Comparison of ENCODE assay signal across 1 cellular context in the genomic region with DNA sequence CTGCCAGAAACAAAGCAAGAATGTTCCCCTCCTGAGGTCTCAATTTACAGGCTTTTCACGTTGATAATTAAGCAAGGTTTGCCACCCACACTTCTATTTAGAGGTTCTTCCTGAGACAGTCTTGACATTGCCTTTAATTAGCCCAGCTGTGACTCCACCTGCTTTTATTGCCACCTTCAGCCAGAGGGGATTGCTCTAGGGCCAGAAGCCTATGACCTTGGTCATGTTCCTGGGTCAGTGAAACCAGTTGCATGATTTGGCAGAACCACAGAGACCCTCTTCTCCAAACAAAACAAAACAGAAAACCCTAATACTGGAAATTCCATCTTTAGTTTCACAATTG.
TF ChIP-seq lines count a peak whose summit lies in the region.

No MANE protein-coding gene starts in this region.

TF ChIP-seq in HepG2, 621 proteins besides CTCF, POLR2A, EP300 and RAD21 (continues in another document):
- TF ChIP-seq STAG1 (CRISPR knock-in tag; IDR thresholded peaks at IDR 0.05): no peak
- TF ChIP-seq ZNF629 (CRISPR knock-in tag; conservative IDR thresholded peaks at IDR 0.05): no peak
- no peak for TF ChIP-seq ZNF775 (CRISPR knock-in tag; IDR thresholded peaks at IDR 0.05; ENCODE audit: borderline replicate concordance)
- TF ChIP-seq MIXL1 (CRISPR knock-in tag; IDR thresholded peaks at IDR 0.05): no peak
- no peak for TF ChIP-seq ZNF674 (CRISPR knock-in tag; IDR thresholded peaks at IDR 0.05; ENCODE audit: low read depth)
- TF ChIP-seq, protein P1, sequence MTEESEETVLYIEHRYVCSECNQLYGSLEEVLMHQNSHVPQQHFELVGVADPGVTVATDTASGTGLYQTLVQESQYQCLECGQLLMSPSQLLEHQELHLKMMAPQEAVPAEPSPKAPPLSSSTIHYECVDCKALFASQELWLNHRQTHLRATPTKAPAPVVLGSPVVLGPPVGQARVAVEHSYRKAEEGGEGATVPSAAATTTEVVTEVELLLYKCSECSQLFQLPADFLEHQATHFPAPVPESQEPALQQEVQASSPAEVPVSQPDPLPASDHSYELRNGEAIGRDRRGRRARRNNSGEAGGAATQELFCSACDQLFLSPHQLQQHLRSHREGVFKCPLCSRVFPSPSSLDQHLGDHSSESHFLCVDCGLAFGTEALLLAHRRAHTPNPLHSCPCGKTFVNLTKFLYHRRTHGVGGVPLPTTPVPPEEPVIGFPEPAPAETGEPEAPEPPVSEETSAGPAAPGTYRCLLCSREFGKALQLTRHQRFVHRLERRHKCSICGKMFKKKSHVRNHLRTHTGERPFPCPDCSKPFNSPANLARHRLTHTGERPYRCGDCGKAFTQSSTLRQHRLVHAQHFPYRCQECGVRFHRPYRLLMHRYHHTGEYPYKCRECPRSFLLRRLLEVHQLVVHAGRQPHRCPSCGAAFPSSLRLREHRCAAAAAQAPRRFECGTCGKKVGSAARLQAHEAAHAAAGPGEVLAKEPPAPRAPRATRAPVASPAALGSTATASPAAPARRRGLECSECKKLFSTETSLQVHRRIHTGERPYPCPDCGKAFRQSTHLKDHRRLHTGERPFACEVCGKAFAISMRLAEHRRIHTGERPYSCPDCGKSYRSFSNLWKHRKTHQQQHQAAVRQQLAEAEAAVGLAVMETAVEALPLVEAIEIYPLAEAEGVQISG (CRISPR knock-in tag; IDR thresholded peaks at IDR 0.05): no peak
- no peak for TF ChIP-seq ARNTL (CRISPR knock-in tag; IDR thresholded peaks at IDR 0.05)
- TF ChIP-seq, protein P2, sequence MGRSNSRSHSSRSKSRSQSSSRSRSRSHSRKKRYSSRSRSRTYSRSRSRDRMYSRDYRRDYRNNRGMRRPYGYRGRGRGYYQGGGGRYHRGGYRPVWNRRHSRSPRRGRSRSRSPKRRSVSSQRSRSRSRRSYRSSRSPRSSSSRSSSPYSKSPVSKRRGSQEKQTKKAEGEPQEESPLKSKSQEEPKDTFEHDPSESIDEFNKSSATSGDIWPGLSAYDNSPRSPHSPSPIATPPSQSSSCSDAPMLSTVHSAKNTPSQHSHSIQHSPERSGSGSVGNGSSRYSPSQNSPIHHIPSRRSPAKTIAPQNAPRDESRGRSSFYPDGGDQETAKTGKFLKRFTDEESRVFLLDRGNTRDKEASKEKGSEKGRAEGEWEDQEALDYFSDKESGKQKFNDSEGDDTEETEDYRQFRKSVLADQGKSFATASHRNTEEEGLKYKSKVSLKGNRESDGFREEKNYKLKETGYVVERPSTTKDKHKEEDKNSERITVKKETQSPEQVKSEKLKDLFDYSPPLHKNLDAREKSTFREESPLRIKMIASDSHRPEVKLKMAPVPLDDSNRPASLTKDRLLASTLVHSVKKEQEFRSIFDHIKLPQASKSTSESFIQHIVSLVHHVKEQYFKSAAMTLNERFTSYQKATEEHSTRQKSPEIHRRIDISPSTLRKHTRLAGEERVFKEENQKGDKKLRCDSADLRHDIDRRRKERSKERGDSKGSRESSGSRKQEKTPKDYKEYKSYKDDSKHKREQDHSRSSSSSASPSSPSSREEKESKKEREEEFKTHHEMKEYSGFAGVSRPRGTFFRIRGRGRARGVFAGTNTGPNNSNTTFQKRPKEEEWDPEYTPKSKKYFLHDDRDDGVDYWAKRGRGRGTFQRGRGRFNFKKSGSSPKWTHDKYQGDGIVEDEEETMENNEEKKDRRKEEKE (IDR thresholded peaks at IDR 0.05): no peak
- 0 out of 2 replicates have a peak, but pooled peaks have one; percentile 1 for TF ChIP-seq NAIF1 (CRISPR knock-in tag; IDR thresholded peaks at IDR 0.05; ENCODE audit: borderline replicate concordance)
- no peak for TF ChIP-seq CCAR2 (optimal IDR thresholded peaks at IDR 0.05; ENCODE audit: low read depth, low read length)
- TF ChIP-seq NR2C2 (CRISPR knock-in tag; IDR thresholded peaks at IDR 0.05; ENCODE audit: borderline replicate concordance): 0 out of 2 replicates have a peak, but pooled peaks have one; percentile 4
- TF ChIP-seq CHD4 (IDR thresholded peaks at IDR 0.05; ENCODE audit: borderline replicate concordance, low read length): peak; percentile 22; the same call in 1 of the 2 replicates
- no peak for TF ChIP-seq ZNF576 (CRISPR knock-in tag; IDR thresholded peaks at IDR 0.05)
- no peak for TF ChIP-seq ZNF761 (CRISPR knock-in tag; conservative IDR thresholded peaks at IDR 0.05)
- no peak for TF ChIP-seq ARID3A (IDR thresholded peaks at IDR 0.05; ENCODE audit: low read depth, low read length)
- no peak for TF ChIP-seq PRDM15 (CRISPR knock-in tag; IDR thresholded peaks at IDR 0.05)
- TF ChIP-seq ZNF232 (CRISPR knock-in tag; IDR thresholded peaks at IDR 0.05; ENCODE audit: borderline replicate concordance): no peak
- TF ChIP-seq, protein P3, sequence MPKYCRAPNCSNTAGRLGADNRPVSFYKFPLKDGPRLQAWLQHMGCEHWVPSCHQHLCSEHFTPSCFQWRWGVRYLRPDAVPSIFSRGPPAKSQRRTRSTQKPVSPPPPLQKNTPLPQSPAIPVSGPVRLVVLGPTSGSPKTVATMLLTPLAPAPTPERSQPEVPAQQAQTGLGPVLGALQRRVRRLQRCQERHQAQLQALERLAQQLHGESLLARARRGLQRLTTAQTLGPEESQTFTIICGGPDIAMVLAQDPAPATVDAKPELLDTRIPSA (CRISPR knock-in tag; IDR thresholded peaks at IDR 0.05; ENCODE audit: borderline replicate concordance): no peak
- TF ChIP-seq ZNF12 (CRISPR knock-in tag; IDR thresholded peaks at IDR 0.05): no peak
- no peak for TF ChIP-seq GATA4 (IDR thresholded peaks at IDR 0.05; ENCODE audit: borderline replicate concordance, low read depth)
- TF ChIP-seq, protein P4, sequence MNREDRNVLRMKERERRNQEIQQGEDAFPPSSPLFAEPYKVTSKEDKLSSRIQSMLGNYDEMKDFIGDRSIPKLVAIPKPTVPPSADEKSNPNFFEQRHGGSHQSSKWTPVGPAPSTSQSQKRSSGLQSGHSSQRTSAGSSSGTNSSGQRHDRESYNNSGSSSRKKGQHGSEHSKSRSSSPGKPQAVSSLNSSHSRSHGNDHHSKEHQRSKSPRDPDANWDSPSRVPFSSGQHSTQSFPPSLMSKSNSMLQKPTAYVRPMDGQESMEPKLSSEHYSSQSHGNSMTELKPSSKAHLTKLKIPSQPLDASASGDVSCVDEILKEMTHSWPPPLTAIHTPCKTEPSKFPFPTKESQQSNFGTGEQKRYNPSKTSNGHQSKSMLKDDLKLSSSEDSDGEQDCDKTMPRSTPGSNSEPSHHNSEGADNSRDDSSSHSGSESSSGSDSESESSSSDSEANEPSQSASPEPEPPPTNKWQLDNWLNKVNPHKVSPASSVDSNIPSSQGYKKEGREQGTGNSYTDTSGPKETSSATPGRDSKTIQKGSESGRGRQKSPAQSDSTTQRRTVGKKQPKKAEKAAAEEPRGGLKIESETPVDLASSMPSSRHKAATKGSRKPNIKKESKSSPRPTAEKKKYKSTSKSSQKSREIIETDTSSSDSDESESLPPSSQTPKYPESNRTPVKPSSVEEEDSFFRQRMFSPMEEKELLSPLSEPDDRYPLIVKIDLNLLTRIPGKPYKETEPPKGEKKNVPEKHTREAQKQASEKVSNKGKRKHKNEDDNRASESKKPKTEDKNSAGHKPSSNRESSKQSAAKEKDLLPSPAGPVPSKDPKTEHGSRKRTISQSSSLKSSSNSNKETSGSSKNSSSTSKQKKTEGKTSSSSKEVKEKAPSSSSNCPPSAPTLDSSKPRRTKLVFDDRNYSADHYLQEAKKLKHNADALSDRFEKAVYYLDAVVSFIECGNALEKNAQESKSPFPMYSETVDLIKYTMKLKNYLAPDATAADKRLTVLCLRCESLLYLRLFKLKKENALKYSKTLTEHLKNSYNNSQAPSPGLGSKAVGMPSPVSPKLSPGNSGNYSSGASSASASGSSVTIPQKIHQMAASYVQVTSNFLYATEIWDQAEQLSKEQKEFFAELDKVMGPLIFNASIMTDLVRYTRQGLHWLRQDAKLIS (CRISPR knock-in tag; IDR thresholded peaks at IDR 0.05): no peak
- TF ChIP-seq RFXAP (CRISPR knock-in tag; IDR thresholded peaks at IDR 0.05; ENCODE audit: borderline replicate concordance): no peak
- TF ChIP-seq, protein P5, sequence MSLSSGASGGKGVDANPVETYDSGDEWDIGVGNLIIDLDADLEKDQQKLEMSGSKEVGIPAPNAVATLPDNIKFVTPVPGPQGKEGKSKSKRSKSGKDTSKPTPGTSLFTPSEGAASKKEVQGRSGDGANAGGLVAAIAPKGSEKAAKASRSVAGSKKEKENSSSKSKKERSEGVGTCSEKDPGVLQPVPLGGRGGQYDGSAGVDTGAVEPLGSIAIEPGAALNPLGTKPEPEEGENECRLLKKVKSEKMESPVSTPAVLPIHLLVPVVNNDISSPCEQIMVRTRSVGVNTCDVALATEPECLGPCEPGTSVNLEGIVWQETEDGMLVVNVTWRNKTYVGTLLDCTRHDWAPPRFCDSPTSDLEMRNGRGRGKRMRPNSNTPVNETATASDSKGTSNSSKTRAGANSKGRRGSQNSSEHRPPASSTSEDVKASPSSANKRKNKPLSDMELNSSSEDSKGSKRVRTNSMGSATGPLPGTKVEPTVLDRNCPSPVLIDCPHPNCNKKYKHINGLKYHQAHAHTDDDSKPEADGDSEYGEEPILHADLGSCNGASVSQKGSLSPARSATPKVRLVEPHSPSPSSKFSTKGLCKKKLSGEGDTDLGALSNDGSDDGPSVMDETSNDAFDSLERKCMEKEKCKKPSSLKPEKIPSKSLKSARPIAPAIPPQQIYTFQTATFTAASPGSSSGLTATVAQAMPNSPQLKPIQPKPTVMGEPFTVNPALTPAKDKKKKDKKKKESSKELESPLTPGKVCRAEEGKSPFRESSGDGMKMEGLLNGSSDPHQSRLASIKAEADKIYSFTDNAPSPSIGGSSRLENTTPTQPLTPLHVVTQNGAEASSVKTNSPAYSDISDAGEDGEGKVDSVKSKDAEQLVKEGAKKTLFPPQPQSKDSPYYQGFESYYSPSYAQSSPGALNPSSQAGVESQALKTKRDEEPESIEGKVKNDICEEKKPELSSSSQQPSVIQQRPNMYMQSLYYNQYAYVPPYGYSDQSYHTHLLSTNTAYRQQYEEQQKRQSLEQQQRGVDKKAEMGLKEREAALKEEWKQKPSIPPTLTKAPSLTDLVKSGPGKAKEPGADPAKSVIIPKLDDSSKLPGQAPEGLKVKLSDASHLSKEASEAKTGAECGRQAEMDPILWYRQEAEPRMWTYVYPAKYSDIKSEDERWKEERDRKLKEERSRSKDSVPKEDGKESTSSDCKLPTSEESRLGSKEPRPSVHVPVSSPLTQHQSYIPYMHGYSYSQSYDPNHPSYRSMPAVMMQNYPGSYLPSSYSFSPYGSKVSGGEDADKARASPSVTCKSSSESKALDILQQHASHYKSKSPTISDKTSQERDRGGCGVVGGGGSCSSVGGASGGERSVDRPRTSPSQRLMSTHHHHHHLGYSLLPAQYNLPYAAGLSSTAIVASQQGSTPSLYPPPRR (CRISPR knock-in tag; IDR thresholded peaks at IDR 0.05; ENCODE audit: borderline replicate concordance): no peak
- no peak for TF ChIP-seq HOXA5 (CRISPR knock-in tag; IDR thresholded peaks at IDR 0.05)
- TF ChIP-seq, protein P6, sequence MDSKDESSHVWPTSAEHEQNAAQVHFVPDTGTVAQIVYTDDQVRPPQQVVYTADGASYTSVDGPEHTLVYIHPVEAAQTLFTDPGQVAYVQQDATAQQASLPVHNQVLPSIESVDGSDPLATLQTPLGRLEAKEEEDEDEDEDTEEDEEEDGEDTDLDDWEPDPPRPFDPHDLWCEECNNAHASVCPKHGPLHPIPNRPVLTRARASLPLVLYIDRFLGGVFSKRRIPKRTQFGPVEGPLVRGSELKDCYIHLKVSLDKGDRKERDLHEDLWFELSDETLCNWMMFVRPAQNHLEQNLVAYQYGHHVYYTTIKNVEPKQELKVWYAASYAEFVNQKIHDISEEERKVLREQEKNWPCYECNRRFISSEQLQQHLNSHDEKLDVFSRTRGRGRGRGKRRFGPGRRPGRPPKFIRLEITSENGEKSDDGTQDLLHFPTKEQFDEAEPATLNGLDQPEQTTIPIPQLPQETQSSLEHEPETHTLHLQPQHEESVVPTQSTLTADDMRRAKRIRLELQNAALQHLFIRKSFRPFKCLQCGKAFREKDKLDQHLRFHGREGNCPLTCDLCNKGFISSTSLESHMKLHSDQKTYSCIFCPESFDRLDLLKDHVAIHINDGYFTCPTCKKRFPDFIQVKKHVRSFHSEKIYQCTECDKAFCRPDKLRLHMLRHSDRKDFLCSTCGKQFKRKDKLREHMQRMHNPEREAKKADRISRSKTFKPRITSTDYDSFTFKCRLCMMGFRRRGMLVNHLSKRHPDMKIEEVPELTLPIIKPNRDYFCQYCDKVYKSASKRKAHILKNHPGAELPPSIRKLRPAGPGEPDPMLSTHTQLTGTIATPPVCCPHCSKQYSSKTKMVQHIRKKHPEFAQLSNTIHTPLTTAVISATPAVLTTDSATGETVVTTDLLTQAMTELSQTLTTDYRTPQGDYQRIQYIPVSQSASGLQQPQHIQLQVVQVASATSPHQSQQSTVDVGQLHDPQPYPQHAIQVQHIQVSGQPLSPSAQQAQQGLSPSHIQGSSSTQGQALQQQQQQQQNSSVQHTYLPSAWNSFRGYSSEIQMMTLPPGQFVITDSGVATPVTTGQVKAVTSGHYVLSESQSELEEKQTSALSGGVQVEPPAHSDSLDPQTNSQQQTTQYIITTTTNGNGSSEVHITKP (CRISPR knock-in tag; IDR thresholded peaks at IDR 0.05; ENCODE audit: low read depth): no peak
